ENCODE assay signal across 11 cellular contexts in the genomic region with DNA sequence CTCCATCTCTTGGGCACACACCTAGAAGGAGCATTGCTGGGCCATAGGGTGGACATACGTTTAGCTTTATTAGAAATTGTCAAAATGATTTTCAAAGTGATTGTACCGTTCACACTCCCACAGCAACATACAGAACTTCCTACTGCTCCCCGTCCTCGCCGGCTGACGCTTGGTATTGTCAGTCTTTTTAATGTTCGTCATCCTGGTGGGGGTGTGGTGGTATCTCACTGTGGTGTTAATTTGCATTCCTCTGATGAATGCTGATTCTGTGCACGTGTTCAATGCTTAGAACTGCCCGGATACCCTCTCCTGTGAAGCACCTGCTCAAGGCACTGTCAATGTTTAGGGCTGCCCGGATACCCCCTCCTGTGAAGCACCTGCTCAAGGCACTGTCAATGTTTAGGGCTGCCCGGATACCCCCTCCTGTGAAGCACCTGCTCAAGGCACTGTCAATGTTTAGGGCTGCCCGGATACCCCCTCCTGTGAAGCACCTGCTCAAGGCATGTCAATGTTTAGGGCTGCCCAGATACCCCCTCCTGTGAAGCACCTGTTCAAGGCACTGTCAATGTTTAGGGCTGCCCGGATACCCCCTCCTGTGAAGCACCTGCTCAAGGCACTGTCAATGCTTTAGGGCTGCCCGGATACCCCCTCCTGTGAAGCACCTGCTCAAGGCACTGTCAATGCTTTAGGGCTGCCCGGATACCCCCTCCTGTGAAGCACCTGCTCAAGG. TPM values are rescaled to one million over a fixed set of nuclear protein-coding genes. Genes with fewer than 3 reads are reported as not detected.
DNase-seq lines count a peak whose midpoint lies in the region; ATAC-seq, FAIRE-seq and TF ChIP-seq lines count a peak whose summit lies in the region.
"Not testable (repeated sequence)": the region's sequence is repeated elsewhere in the genome, so short reads cannot be mapped to it uniquely, and the experiment has no call there.
"Had no signal": no experiment of that assay in that cellular context is flagged by ENCODE, and none has a peak within 500 bp of the region (broad histone marks: within the 10 kb centered on the region; RNA-seq: fewer than 3 reads in every experiment).

No MANE protein-coding gene starts in this region.

- TF ChIP-seq POLR2A in H1 (IDR thresholded peaks at IDR 0.05; ENCODE audit: control extremely low read depth in 1 of 2, low read depth in 2 of 2, low read length in 2 of 2): not testable (repeated sequence)

- not testable (repeated sequence) for H3K23me2 ChIP-seq in H1 (ENCODE audit: low read depth, low read length)

- not testable (repeated sequence) for H4K91ac ChIP-seq in H1 (replicated peaks; ENCODE audit: insufficient read length, low read length)

- not testable (repeated sequence) for H3K36me3 ChIP-seq in CD4-positive, alpha-beta memory T cell (ENCODE audit: insufficient read depth, low read length); HEK293 (ENCODE audit: control insufficient read depth in 2 of 2, insufficient read depth in 1 of 2, low read length in 2 of 2); H1 (ENCODE audit: control insufficient read depth in 2 of 4, insufficient read depth in 4 of 4, low read length in 3 of 4)

- not testable (repeated sequence) for H3K4ac ChIP-seq in H1 (replicated peaks; ENCODE audit: insufficient read length, low read depth, low read length)

- WGBS in H1 (ENCODE audit: extremely low coverage in 1 of 2, insufficient coverage in 1 of 2, insufficient read length in 1 of 2, insufficient replicate concordance in 2 of 2, low coverage in 1 of 2, low lambda C conversion rate in 2 of 2, missing lambda C conversion rate in 1 of 2), 2 experiments: 85% methylated on average over 14 of the region's 15 CpGs; no CpG with 5 or more reads in 1 of the 2 experiments

- not testable (repeated sequence) for H4K20me1 ChIP-seq in H1 (replicated peaks in 1 of 2; ENCODE audit: control insufficient read depth in 1 of 2, insufficient read depth in 2 of 2, low read length in 2 of 2)

- intact Hi-C loops in CD4-positive, alpha-beta memory T cell (cut with micrococcal nuclease); activated CD4-positive, alpha-beta T cell treated with anti-CD3 and anti-CD28 coated beads for 36 hours (cut with DNase I, micrococcal nuclease): not testable (repeated sequence)

- not testable (repeated sequence) for H3K56ac ChIP-seq in H1 (replicated peaks; ENCODE audit: insufficient read length, low read depth, low read length)

- not testable (repeated sequence) for H3K9me3 ChIP-seq in CD4-positive, alpha-beta memory T cell (ENCODE audit: control insufficient read depth in 1 of 2, low read length in 2 of 2); HEK293 (ENCODE audit: control insufficient read depth, insufficient read depth, low read depth, low read length); H1 (ENCODE audit: insufficient read depth in 2 of 2, low read depth in 1 of 2, low read length in 1 of 2)

- FAIRE-seq in H1 (lab: Jason Lieb, UNC): not testable (repeated sequence)

- H4K8ac ChIP-seq in H1 (ENCODE audit: extremely low read depth, insufficient read depth, low read length): not testable (repeated sequence)

- CTCF ChIA-PET in CD4-positive, alpha-beta memory T cell (lab: Charles Lee; ENCODE audit: partially characterized antibody); activated CD4-positive, alpha-beta T cell treated with anti-CD3 and anti-CD28 coated beads for 36 hours (lab: Charles Lee): not testable (repeated sequence)
- CTCF ChIA-PET in HEK293 (lab: Yijun Ruan, JAX) (interaction anchor here (0.9 kb wide), 1 partner anchor 12 kb away, joined by 5 read pairs; no protein-coding TSS in a partner anchor), H1 (lab: Charles Lee; ENCODE audit: partially characterized antibody) (interaction anchor here (1.1 kb wide), 1 partner anchor 14 kb away, joined by 3 read pairs; no protein-coding TSS in a partner anchor)

- H2BK12ac ChIP-seq in H1 (ENCODE audit: low read depth, low read length): not testable (repeated sequence)

- not testable (repeated sequence) for H2BK120ac ChIP-seq in H1 (replicated peaks; ENCODE audit: low read depth, low read length)

- not testable (repeated sequence) for H2BK15ac ChIP-seq in H1 (ENCODE audit: low read length)

- not testable (repeated sequence) for H3K18ac ChIP-seq in H1 (ENCODE audit: extremely low read depth, low read length)

- peaks cover 11 to 26% (median 19%) of the 10 kb centered on the region in 4 donors for H3K4me1 Mint-ChIP-seq in CD4-positive, alpha-beta memory T cell
- peaks cover 14% of the 10 kb centered on the region for H3K4me1 Mint-ChIP-seq in activated CD4-positive, alpha-beta T cell treated with anti-CD3 and anti-CD28 coated beads for 36 hours
- H3K4me1 Mint-ChIP-seq in activated T-helper 17 cell treated with anti-CD3 and anti-CD28 coated beads, Interleukin-2, amount 50 U/mL, for 72 hours: not testable (repeated sequence)

- not testable (repeated sequence) for H3K9ac ChIP-seq in H1 (replicated peaks in 1 of 4; ENCODE audit: extremely low read depth in 1 of 4, low read depth in 3 of 4, low read length in 3 of 4)

- not testable (repeated sequence) for H3K9me3 Mint-ChIP-seq in CD4-positive, alpha-beta memory T cell; activated CD4-positive, alpha-beta T cell treated with anti-CD3 and anti-CD28 coated beads for 36 hours (ENCODE audit: low read depth); activated T-helper 17 cell treated with anti-CD3 and anti-CD28 coated beads, Interleukin-2, amount 50 U/mL, for 72 hours

- ATAC-seq in activated CD4-positive, alpha-beta T cell treated with anti-CD3 and anti-CD28 coated beads for 36 hours: peak; percentile 47
- ATAC-seq in activated T-helper 17 cell treated with anti-CD3 and anti-CD28 coated beads, Interleukin-2, amount 50 U/mL, for 72 hours (replicated peaks): not testable (repeated sequence)

- H3K27me3 ChIP-seq in CD4-positive, alpha-beta memory T cell (ENCODE audit: insufficient read depth, low read length); H1 (replicated peaks in 1 of 4; ENCODE audit: control insufficient read depth in 3 of 4, extremely low read depth in 1 of 4, insufficient read depth in 3 of 4, low read length in 3 of 4): not testable (repeated sequence)

- not testable (repeated sequence) for H4K5ac ChIP-seq in H1 (ENCODE audit: insufficient read length, low read depth, low read length)

- peak; percentile 43 to 68 (median 60) for DNase-seq in CD4-positive, alpha-beta memory T cell
- DNase-seq in NCI-H526 treated with DMSO at 0.1 percent for 48 hours (lab: John Stamatoyannopoulos, UW): peak; percentile 16
- peak; percentile 61 for DNase-seq in T follicular helper cell (ENCODE audit: low read depth)
- not testable (repeated sequence) for DNase-seq in activated CD4-positive, alpha-beta T cell treated with anti-CD3 and anti-CD28 coated beads for 36 hours; H1 (ENCODE audit: low read depth in 1 of 2, low spot score in 2 of 2)
- peak; percentile 24 for DNase-seq in stimulated activated CD8-positive, alpha-beta memory T cell treated with anti-CD3 and anti-CD28 coated beads, Interleukin-4, amount 100 ng/mL, for 48 hours

- H2BK5ac ChIP-seq in H1 (ENCODE audit: low read depth, low read length): not testable (repeated sequence)

- peaks cover 29% of the 10 kb centered on the region for H3K4me1 ChIP-seq in CD4-positive, alpha-beta memory T cell (ENCODE audit: insufficient read depth, low read length)
- H3K4me1 ChIP-seq in HEK293 (ENCODE audit: control insufficient read depth, insufficient read depth, low read length); H1 (replicated peaks in 1 of 4; ENCODE audit: control insufficient read depth in 3 of 4, insufficient read depth in 4 of 4, low read length in 3 of 4): not testable (repeated sequence)

- peaks cover 0 to 11% of the 10 kb centered on the region in 2 donors for H3K27me3 Mint-ChIP-seq in CD4-positive, alpha-beta memory T cell
- H3K27me3 Mint-ChIP-seq in activated CD4-positive, alpha-beta T cell treated with anti-CD3 and anti-CD28 coated beads for 36 hours; activated T-helper 17 cell treated with anti-CD3 and anti-CD28 coated beads, Interleukin-2, amount 50 U/mL, for 72 hours: not testable (repeated sequence)

- H3K27ac ChIP-seq in CD4-positive, alpha-beta memory T cell (ENCODE audit: low read depth, low read length); HEK293 (ENCODE audit: extremely low read depth, low read depth, low read length); H1 (ENCODE audit: low read depth, low read length): not testable (repeated sequence)

- not testable (repeated sequence) for H2BK20ac ChIP-seq in H1 (ENCODE audit: low read length)

- H3K23ac ChIP-seq in H1 (ENCODE audit: insufficient read length): not testable (repeated sequence)

- H3K14ac ChIP-seq in H1 (ENCODE audit: insufficient read length): not testable (repeated sequence)

- TF ChIP-seq CTCF in HEK293 (tag by site-specific recombination; IDR thresholded peaks at IDR 0.05); H1 (IDR thresholded peaks at IDR 0.05; ENCODE audit: control extremely low read depth in 1 of 3, insufficient read depth in 1 of 3, low read depth in 1 of 3, low read length in 3 of 3): not testable (repeated sequence)

- TF ChIP-seq EP300 in H1 (IDR thresholded peaks at IDR 0.05; ENCODE audit: borderline replicate concordance in 1 of 2, low read depth in 2 of 2, low read length in 2 of 2): not testable (repeated sequence)

- H3K79me2 ChIP-seq in H1 (ENCODE audit: control insufficient read depth in 1 of 2, insufficient read depth in 2 of 2, low read length in 2 of 2): not testable (repeated sequence)

- not testable (repeated sequence) for H3K4me3 ChIP-seq in CD4-positive, alpha-beta memory T cell (ENCODE audit: low read length in 2 of 2); HEK293 (ENCODE audit: low read depth, low read length); H1 (ENCODE audit: extremely low read depth in 1 of 4, insufficient read depth in 2 of 4, low read depth in 3 of 4, low read length in 4 of 4)

- H3K4me3 Mint-ChIP-seq in CD4-positive, alpha-beta memory T cell: peak overlapping the region in 2 of 8 donors; percentile 33 to 59
- H3K4me3 Mint-ChIP-seq in activated CD4-positive, alpha-beta T cell treated with anti-CD3 and anti-CD28 coated beads for 36 hours: not testable (repeated sequence)
- peak overlapping the region; percentile 4 for H3K4me3 Mint-ChIP-seq in activated T-helper 17 cell treated with anti-CD3 and anti-CD28 coated beads, Interleukin-2, amount 50 U/mL, for 72 hours

- H2AK5ac ChIP-seq in H1 (ENCODE audit: low read depth, low read length): not testable (repeated sequence)

- H3K4me2 ChIP-seq in H1 (ENCODE audit: insufficient read depth in 1 of 2, low read depth in 2 of 2, low read length in 2 of 2): not testable (repeated sequence)

- H3K79me1 ChIP-seq in H1 (ENCODE audit: low read depth, low read length): not testable (repeated sequence)

- peaks cover 4 to 11% of the 10 kb centered on the region in 2 donors for H3K36me3 Mint-ChIP-seq in CD4-positive, alpha-beta memory T cell
- H3K36me3 Mint-ChIP-seq in activated CD4-positive, alpha-beta T cell treated with anti-CD3 and anti-CD28 coated beads for 36 hours (ENCODE audit: low read depth); activated T-helper 17 cell treated with anti-CD3 and anti-CD28 coated beads, Interleukin-2, amount 50 U/mL, for 72 hours (ENCODE audit: low read depth): not testable (repeated sequence)

- POLR2A ChIA-PET in CD4-positive, alpha-beta memory T cell (lab: Charles Lee; ENCODE audit: partially characterized antibody); HEK293 (lab: Yijun Ruan, JAX); activated CD4-positive, alpha-beta T cell treated with anti-CD3 and anti-CD28 coated beads for 36 hours (lab: Charles Lee); H1 (lab: Charles Lee; ENCODE audit: partially characterized antibody): not testable (repeated sequence)

- TF ChIP-seq RAD21 in H1 (IDR thresholded peaks at IDR 0.05 in 1 of 2, conservative IDR thresholded peaks at IDR 0.05 in 1 of 2; ENCODE audit: low read depth in 2 of 2, low read length in 2 of 2): not testable (repeated sequence)

- peak overlapping the region; percentile 65 to 97 (median 85) for H3K27ac Mint-ChIP-seq in CD4-positive, alpha-beta memory T cell
- not testable (repeated sequence) for H3K27ac Mint-ChIP-seq in activated CD4-positive, alpha-beta T cell treated with anti-CD3 and anti-CD28 coated beads for 36 hours; activated T-helper 17 cell treated with anti-CD3 and anti-CD28 coated beads, Interleukin-2, amount 50 U/mL, for 72 hours

- H2AFZ ChIP-seq in H1 (ENCODE audit: low read length): not testable (repeated sequence)

RNA-seq across cellular contexts. Expression of a gene that starts 34.6 kb away (rescaled TPM):
- total RNA-seq in CD4-positive, alpha-beta memory T cell: 1 to 10 TPM in 1 of 2 experiments, under 1 TPM in 1; 0.99 to 1.6 TPM
- polyA plus RNA-seq in CD4-positive, alpha-beta memory T cell: 1 to 10 TPM in 1 of 2 donors, under 1 TPM in 1; 0.36 to 1.1 TPM
- total RNA-seq in activated CD4-positive, alpha-beta T cell treated with anti-CD3 and anti-CD28 coated beads for 36 hours: 10 to 100 TPM; 12.2 to 13.2 TPM
- 10 to 100 TPM; 11.6 to 16.5 TPM for total RNA-seq in activated T-helper 17 cell treated with anti-CD3 and anti-CD28 coated beads, Interleukin-2, amount 50 U/mL, for 72 hours
- total RNA-seq in H1 (2021; fragmentation: NEBNext Ultra II Directional; extraction: Animal tissue kit (Norgen Biotek cat#: 25700)): 6.3 TPM in 2 replicates
- polyA plus RNA-seq in H1 (2011; rRNA removed): 3.5 and 7.3 TPM in 2 replicates
- polyA plus RNA-seq in H1 (2011; cell fraction: cytosol; rRNA removed): 3.1 TPM
- polyA plus RNA-seq in H1 (2011; cell fraction: nucleus; rRNA removed): 12.8 TPM
- polyA plus RNA-seq in H1 (2012, experiment 1 of 2): 7.9 to 9.2 TPM (median 8.4 TPM) in 4 replicates
- polyA plus RNA-seq in H1 (2012, experiment 2 of 2): 6.9 TPM
- polyA plus RNA-seq in H1 (2013, experiment 1 of 2): 4.4 TPM
- polyA plus RNA-seq in H1 (2013, experiment 2 of 2): 5.4 TPM
- 10.6 and 11.2 TPM in 2 replicates for polyA minus RNA-seq in H1 (2011; rRNA and poly(A)+ RNA removed)
- 4.0 TPM for polyA minus RNA-seq in H1 (2011; cell fraction: cytosol; rRNA and poly(A)+ RNA removed)
- polyA minus RNA-seq in H1 (2011; cell fraction: nucleus; rRNA and poly(A)+ RNA removed): 17.3 TPM
- total RNA-seq: A172, HFFc6 had no signal
- polyA plus RNA-seq: K562 had no signal
